In the genomic region with DNA sequence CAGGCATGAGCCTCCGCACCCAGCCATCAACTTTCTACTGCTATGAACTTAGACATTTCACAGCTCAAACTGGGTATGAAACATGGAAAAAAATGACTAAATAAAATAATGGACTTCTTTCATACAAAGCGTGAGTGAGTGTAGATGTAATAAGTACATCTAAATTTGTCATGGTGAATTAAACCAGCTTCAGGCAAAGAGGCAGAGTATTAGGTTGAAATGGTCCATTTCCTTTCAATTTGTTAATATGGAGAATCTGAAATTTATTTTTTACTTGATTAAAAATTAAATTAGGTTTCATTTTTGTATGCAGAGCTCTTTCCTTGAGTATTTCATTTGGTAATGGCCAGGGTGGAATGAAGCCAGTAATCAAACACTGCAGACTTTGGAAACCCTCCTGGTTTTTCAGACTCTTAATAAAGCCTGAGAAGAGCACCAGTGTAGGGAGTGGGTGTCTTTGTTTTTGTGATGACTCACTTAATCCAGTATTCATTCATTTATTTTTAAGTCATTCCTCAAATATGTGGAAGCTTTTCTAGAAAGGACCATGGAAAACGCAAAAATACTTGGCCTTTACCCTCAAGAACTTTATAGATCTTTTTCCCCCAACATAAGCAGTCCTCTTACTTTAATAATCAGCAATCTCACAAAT, we compare ENCODE assay signal across 10 cellular contexts. TPM values are rescaled to one million over a fixed set of nuclear protein-coding genes. Genes with fewer than 3 reads are reported as not detected.
DNase-seq lines count a peak whose midpoint lies in the region; ATAC-seq and TF ChIP-seq lines count a peak whose summit lies in the region.
"Had no signal": no experiment of that assay in that cellular context is flagged by ENCODE, and none has a peak within 500 bp of the region (broad histone marks: within the 10 kb centered on the region; RNA-seq: fewer than 3 reads in every experiment).

No MANE protein-coding gene starts in this region.

- 69 to 77% (median 71%) methylated on average over 3 of the region's 3 CpGs for WGBS in psoas muscle, 3 donors

- H3K4me1 ChIP-seq in SJSA1 (replicated peaks) (peaks cover 73% of the 10 kb centered on the region), psoas muscle (peaks cover 5% of the 10 kb centered on the region)

- H3K4me3 ChIP-seq in SJSA1 (no peak overlapping the region), fibroblast of pulmonary artery (replicated peaks; ENCODE audit: low read depth, low read length) (no peak overlapping the region), psoas muscle (no peak overlapping the region), H7 (ENCODE audit: insufficient read depth, low read depth, low read length) (no peak overlapping the region)

- intact Hi-C loops in psoas muscle (cut with DNase I): loop anchor here in 1 of 2 donors (2.0 kb wide), 1 partner anchor 97 kb away; the partner anchor contains the start of gene CNN3

- H3K36me3 ChIP-seq in SJSA1 (peaks cover 23% of the 10 kb centered on the region), psoas muscle (ENCODE audit: insufficient read depth in 1 of 2, low read depth in 1 of 2) (peaks cover 8 to 18% of the 10 kb centered on the region in 2 donors), H7 (replicated peaks; ENCODE audit: control insufficient read depth, insufficient read depth, low read length) (no peaks in the 10 kb centered on the region)

- no peaks in the 10 kb centered on the region for H3K27me3 ChIP-seq in SJSA1 (replicated peaks)
- H3K27me3 ChIP-seq in psoas muscle (ENCODE audit: insufficient read depth in 3 of 3, low read length in 2 of 3): no peaks in the 10 kb centered on the region
- H3K27me3 ChIP-seq in H7 (ENCODE audit: control insufficient read depth, insufficient read depth, low read length): no peaks in the 10 kb centered on the region

- ATAC-seq in psoas muscle (peak in 2 of 4 donors; percentile 42 to 49), GM19035 (IDR thresholded peaks at IDR 0.05; ENCODE audit: unreplicated experiment) (no peak), GM21367 (IDR thresholded peaks at IDR 0.05; ENCODE audit: unreplicated experiment) (no peak)

- DNase-seq in AG20443 (ENCODE audit: low spot score) (peak; percentile 67), SJSA1 (ENCODE audit: low read depth in 1 of 2, low spot score in 2 of 2) (peak; percentile 50 to 86), fibroblast of pulmonary artery (ENCODE audit: low read depth) (peak; percentile 88), psoas muscle (no peak), H7 (no peak)
- DNase-seq in activated naive CD4-positive, alpha-beta T cell (lab: John Stamatoyannopoulos, UW): no peak
- DNase-seq: Calu3, nephron progenitor cell had no signal

- no peak for TF ChIP-seq CTCF in fibroblast of pulmonary artery (IDR thresholded peaks at IDR 0.05; ENCODE audit: low read length, missing control alignments)
- no peak for TF ChIP-seq CTCF in psoas muscle (IDR thresholded peaks at IDR 0.05)

- H3K9me3 ChIP-seq in SJSA1 (replicated peaks) (0 out of 2 replicates have a peak, but pooled peaks cover 5% of the 10 kb centered on the region), psoas muscle (no peaks in the 10 kb centered on the region)

- H3K27ac ChIP-seq in SJSA1 (peak overlapping the region; percentile 69), psoas muscle (peak overlapping the region; percentile 34)

RNA-seq across cellular contexts. Expression of gene ALG14, which starts 49.2 kb away (rescaled TPM):
- 1.5 and 2.1 TPM in 2 replicates for total RNA-seq in SJSA1 (2014; rRNA removed; shearing (Covaris generic))
- total RNA-seq in psoas muscle: 1 to 10 TPM; 1.8 to 2.7 (median 2.4) TPM
- polyA plus RNA-seq in psoas muscle: 1 to 10 TPM in 1 of 3 donors, under 1 TPM in 2; 0.48 to 2.1 (median 0.95) TPM
- total RNA-seq in H7 (2014; rRNA removed; shearing (Covaris generic)): 0.67 and 0.73 TPM in 2 replicates

Comparison
In these comparisons a context has a peak if more than half of its experiments do, and no peak if none do; other contexts are left out.
1. DNase-seq: peak in AG20443 (single experiment), SJSA1 (2 of 2) and fibroblast of pulmonary artery (single experiment); none in psoas muscle (0 of 2), H7 (single experiment) and activated naive CD4-positive, alpha-beta T cell (0 of 4).